ENCODE assay signal across 8 cellular contexts in the genomic region with DNA sequence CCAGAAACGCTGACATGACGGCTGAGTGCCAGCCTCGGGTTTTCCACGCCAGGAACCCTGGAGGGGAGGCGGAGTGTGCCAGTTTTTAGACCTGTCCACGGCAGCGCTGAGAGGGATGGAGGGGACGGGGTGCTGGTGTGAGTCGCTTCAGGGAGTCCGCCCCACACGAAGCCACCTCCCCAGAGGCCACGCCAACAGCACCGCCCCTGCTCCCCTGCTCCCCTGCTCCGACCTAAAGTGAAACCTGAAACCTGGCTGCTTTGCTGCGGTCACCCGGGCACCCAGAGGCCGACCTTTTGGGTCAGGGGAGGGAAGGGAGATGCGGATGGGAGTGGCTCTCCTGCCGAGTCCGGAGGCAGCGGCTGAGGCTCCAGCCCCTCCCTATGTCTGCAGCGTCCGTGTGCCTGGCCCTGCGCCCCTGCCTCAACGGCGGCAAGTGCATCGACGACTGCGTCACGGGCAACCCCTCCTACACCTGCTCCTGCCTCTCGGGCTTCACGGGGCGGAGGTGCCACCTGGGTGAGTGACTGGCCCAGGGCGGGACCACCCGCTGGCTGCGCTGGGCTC. TPM values are rescaled to one million over a fixed set of nuclear protein-coding genes. Genes with fewer than 3 reads are reported as not detected.
DNase-seq lines count a peak whose midpoint lies in the region; ATAC-seq, FAIRE-seq and TF ChIP-seq lines count a peak whose summit lies in the region.

No MANE protein-coding gene starts in this region.

- no peak for FAIRE-seq in H1 (lab: Jason Lieb, UNC)

- H4K5ac ChIP-seq in H1 (ENCODE audit: insufficient read length, low read depth, low read length): no peak overlapping the region

- 0 out of 2 replicates have a peak overlapping the region, but pooled peaks have one; percentile 25 for H2AFZ ChIP-seq in H1 (ENCODE audit: low read length)
- peak overlapping the region; percentile 61 for H2AFZ ChIP-seq in neuronal stem cell (ENCODE audit: low read length)

- H4K8ac ChIP-seq in H1 (ENCODE audit: extremely low read depth, insufficient read depth, low read length) (peak overlapping the region; percentile 80), neuronal stem cell (ENCODE audit: low read depth, low read length) (no peak overlapping the region)

- WGBS in H1 (ENCODE audit: extremely low coverage in 1 of 2, insufficient coverage in 1 of 2, insufficient read length in 1 of 2, insufficient replicate concordance in 2 of 2, low coverage in 1 of 2, low lambda C conversion rate in 2 of 2, missing lambda C conversion rate in 1 of 2), 2 experiments: 7% methylated on average over 22 of the region's 36 CpGs; no CpG with 5 or more reads in 1 of the 2 experiments
- WGBS in neuronal stem cell (ENCODE audit: extremely low coverage in 2 of 2, insufficient read length in 2 of 2, insufficient replicate concordance in 1 of 2), 2 donors: no CpG with 5 or more reads among the region's 36 CpGs
- 51 to 60% methylated on average over 7 to 36 of the region's 36 CpGs for WGBS in testis, 2 donors

- H3K14ac ChIP-seq in H1 (ENCODE audit: insufficient read length) (no peak overlapping the region), neuronal stem cell (ENCODE audit: low read length) (peak overlapping the region; percentile 94)

- H3K79me1 ChIP-seq in H1 (ENCODE audit: low read depth, low read length) (no peaks in the 10 kb centered on the region), neuronal stem cell (ENCODE audit: low read depth, low read length) (no peaks in the 10 kb centered on the region)

- H2BK15ac ChIP-seq in H1 (ENCODE audit: low read length) (peak overlapping the region; percentile 53; the same call in 1 of the 2 replicates), neuronal stem cell (ENCODE audit: low read length) (peak overlapping the region; percentile 97)

- H3K4me3 ChIP-seq in H1 (ENCODE audit: extremely low read depth in 1 of 4, insufficient read depth in 2 of 4, low read depth in 3 of 4, low read length in 4 of 4) (peak overlapping the region; percentile 25 to 69 (median 44)), neuronal stem cell (ENCODE audit: low read length in 2 of 2) (peak overlapping the region in 1 of 2 donors; percentile 74), testis (no peak overlapping the region)

- H2BK12ac ChIP-seq in H1 (ENCODE audit: low read depth, low read length) (no peak overlapping the region), neuronal stem cell (ENCODE audit: low read length) (peak overlapping the region; percentile 94)

- no peak overlapping the region for H3K23ac ChIP-seq in H1 (ENCODE audit: insufficient read length)
- H3K23ac ChIP-seq in neuronal stem cell (ENCODE audit: low read depth, low read length, poor library complexity): peak overlapping the region; percentile 85

- no peak overlapping the region for H3K27ac ChIP-seq in H1 (ENCODE audit: low read depth, low read length)
- no peak overlapping the region for H3K27ac ChIP-seq in neuronal stem cell (replicated peaks; ENCODE audit: low read length)
- no peak overlapping the region for H3K27ac ChIP-seq in testis

- H3K9me3 ChIP-seq in H1 (ENCODE audit: insufficient read depth in 2 of 2, low read depth in 1 of 2, low read length in 1 of 2) (no peaks in the 10 kb centered on the region), neuronal stem cell (replicated peaks in 1 of 2; ENCODE audit: control insufficient read depth in 2 of 2, insufficient read depth in 1 of 2, low read depth in 1 of 2, low read length in 2 of 2) (no peaks in the 10 kb centered on the region), testis (no peaks in the 10 kb centered on the region)

- H2AK5ac ChIP-seq in H1 (ENCODE audit: low read depth, low read length): no peak overlapping the region
- peak overlapping the region; percentile 81 for H2AK5ac ChIP-seq in neuronal stem cell (ENCODE audit: low read depth, low read length)

- H2BK20ac ChIP-seq in H1 (ENCODE audit: low read length): no peak overlapping the region

- H3K4me1 ChIP-seq in H1 (replicated peaks in 1 of 4; ENCODE audit: control insufficient read depth in 3 of 4, insufficient read depth in 4 of 4, low read length in 3 of 4): peaks cover 0 to 16% (median 8%) of the 10 kb centered on the region in 4 experiments; a peak in 6 of 7 replicates
- peaks cover 5 to 14% of the 10 kb centered on the region in 2 donors for H3K4me1 ChIP-seq in neuronal stem cell (ENCODE audit: control insufficient read depth in 2 of 2, insufficient read depth in 1 of 2, low read depth in 1 of 2, low read length in 2 of 2)
- H3K4me1 ChIP-seq in testis: no peaks in the 10 kb centered on the region

- POLR2A ChIA-PET in H1 (lab: Charles Lee; ENCODE audit: partially characterized antibody): no interaction called here

- H3K4me2 ChIP-seq in H1 (ENCODE audit: insufficient read depth in 1 of 2, low read depth in 2 of 2, low read length in 2 of 2): peak overlapping the region; percentile 58 to 87
- H3K4me2 ChIP-seq in neuronal stem cell (ENCODE audit: insufficient read depth, low read length, poor library complexity, severe bottlenecking): peak overlapping the region; percentile 91

- H3K27me3 ChIP-seq in H1 (replicated peaks in 1 of 4; ENCODE audit: control insufficient read depth in 3 of 4, extremely low read depth in 1 of 4, insufficient read depth in 3 of 4, low read length in 3 of 4) (peaks cover 0 to 33% (median 19%) of the 10 kb centered on the region in 4 experiments; a peak in 4 of 7 replicates), neuronal stem cell (ENCODE audit: control insufficient read depth in 3 of 3, insufficient read depth in 3 of 3, low read depth in 1 of 3, low read length in 3 of 3) (peaks cover 0 to 76% (median 24%) of the 10 kb centered on the region in 3 experiments), testis (no peaks in the 10 kb centered on the region)

- CTCF ChIA-PET in H1 (lab: Charles Lee; ENCODE audit: partially characterized antibody): no interaction called here

- no peak for TF ChIP-seq CTCF in H1 (IDR thresholded peaks at IDR 0.05; ENCODE audit: control extremely low read depth in 1 of 3, insufficient read depth in 1 of 3, low read depth in 1 of 3, low read length in 3 of 3)
- no peak for TF ChIP-seq CTCF in testis (IDR thresholded peaks at IDR 0.05)

- intact Hi-C loops in testis (cut with DNase I; ENCODE audit: low total_unique reads): no loop called here

- H3K56ac ChIP-seq in H1 (replicated peaks; ENCODE audit: insufficient read length, low read depth, low read length): no peak overlapping the region

- H3K23me2 ChIP-seq in H1 (ENCODE audit: low read depth, low read length): peaks cover 9% of the 10 kb centered on the region; the same call in 1 of the 2 replicates

- no peaks in the 10 kb centered on the region for H4K20me1 ChIP-seq in H1 (replicated peaks in 1 of 2; ENCODE audit: control insufficient read depth in 1 of 2, insufficient read depth in 2 of 2, low read length in 2 of 2)

- peak; percentile 81 for ATAC-seq in GM19372 (IDR thresholded peaks at IDR 0.05; ENCODE audit: low read depth, unreplicated experiment)
- ATAC-seq in HG03342 (IDR thresholded peaks at IDR 0.05; ENCODE audit: unreplicated experiment): peak; percentile 74

- H3K18ac ChIP-seq in H1 (ENCODE audit: extremely low read depth, low read length): peak overlapping the region; percentile 52
- H3K18ac ChIP-seq in neuronal stem cell (ENCODE audit: low read length): peak overlapping the region; percentile 95

- TF ChIP-seq EP300 in H1 (IDR thresholded peaks at IDR 0.05; ENCODE audit: borderline replicate concordance in 1 of 2, low read depth in 2 of 2, low read length in 2 of 2): no peak

- H3K36me3 ChIP-seq in H1 (ENCODE audit: control insufficient read depth in 2 of 4, insufficient read depth in 4 of 4, low read length in 3 of 4) (no peaks in the 10 kb centered on the region), neuronal stem cell (replicated peaks in 1 of 2; ENCODE audit: control insufficient read depth in 2 of 2, insufficient read depth in 2 of 2, low read length in 2 of 2) (no peaks in the 10 kb centered on the region), testis (ENCODE audit: low read depth, missing control alignments) (no peaks in the 10 kb centered on the region)

- no peak overlapping the region for H4K91ac ChIP-seq in H1 (replicated peaks; ENCODE audit: insufficient read length, low read length)
- H4K91ac ChIP-seq in neuronal stem cell (ENCODE audit: low read depth, low read length, poor library complexity): no peak overlapping the region

- no peak overlapping the region for H2BK120ac ChIP-seq in H1 (replicated peaks; ENCODE audit: low read depth, low read length)
- no peak overlapping the region for H2BK120ac ChIP-seq in neuronal stem cell (ENCODE audit: low read depth, low read length)

- no peak for TF ChIP-seq POLR2A in H1 (IDR thresholded peaks at IDR 0.05; ENCODE audit: control extremely low read depth in 1 of 2, low read depth in 2 of 2, low read length in 2 of 2)
- TF ChIP-seq POLR2A in testis (IDR thresholded peaks at IDR 0.05): no peak

- H2BK5ac ChIP-seq in H1 (ENCODE audit: low read depth, low read length): peak overlapping the region; percentile 26; the same call in 1 of the 2 replicates
- peak overlapping the region; percentile 90 for H2BK5ac ChIP-seq in neuronal stem cell (ENCODE audit: low read length)

- H3K4ac ChIP-seq in H1 (replicated peaks; ENCODE audit: insufficient read length, low read depth, low read length): no peak overlapping the region
- H3K4ac ChIP-seq in neuronal stem cell (ENCODE audit: low read length): no peak overlapping the region

- no peak overlapping the region; a peak in 1 of 7 replicates for H3K9ac ChIP-seq in H1 (replicated peaks in 1 of 4; ENCODE audit: extremely low read depth in 1 of 4, low read depth in 3 of 4, low read length in 3 of 4)
- peak overlapping the region; percentile 84 for H3K9ac ChIP-seq in neuronal stem cell (ENCODE audit: low read depth, low read length, poor library complexity)

- H3K79me2 ChIP-seq in H1 (ENCODE audit: control insufficient read depth in 1 of 2, insufficient read depth in 2 of 2, low read length in 2 of 2): no peaks in the 10 kb centered on the region

- no peak for TF ChIP-seq RAD21 in H1 (IDR thresholded peaks at IDR 0.05 in 1 of 2, conservative IDR thresholded peaks at IDR 0.05 in 1 of 2; ENCODE audit: low read depth in 2 of 2, low read length in 2 of 2)

- peak; percentile 49 to 57 for DNase-seq in activated CD4-positive, alpha-beta T cell treated with anti-CD3 and anti-CD28 coated beads for 4 hours
- DNase-seq in H1 (ENCODE audit: low read depth in 1 of 2, low spot score in 2 of 2) (peak in 1 of 2 experiments; percentile 72), neuronal stem cell (ENCODE audit: low spot score) (peak; percentile 56), testis (no peak), NOMO-1 treated with DMSO at 0.1 percent for 48 hours (lab: John Stamatoyannopoulos, UW; ENCODE audit: unreplicated experiment) (no peak), HUDEP-2 (lab: John Stamatoyannopoulos, UW; ENCODE audit: unreplicated experiment in 76 of 76) (no peak)

RNA-seq across cellular contexts. Expression of gene SNED1, which starts 38.1 kb away (rescaled TPM):
- total RNA-seq in H1 (2021; fragmentation: NEBNext Ultra II Directional; extraction: Animal tissue kit (Norgen Biotek cat#: 25700)): 1.9 and 2.4 TPM in 2 replicates
- polyA plus RNA-seq in H1 (2011; rRNA removed) (1.9 and 2.6 TPM in 2 replicates), testis (ENCODE audit: insufficient read depth, low read depth, low replicate concordance) (15.8 TPM)
- 1.7 TPM for polyA plus RNA-seq in H1 (2011; cell fraction: cytosol; rRNA removed)
- polyA plus RNA-seq in H1 (2011; cell fraction: nucleus; rRNA removed): 8.2 TPM
- 1.1 to 1.8 TPM (median 1.6 TPM) in 4 replicates for polyA plus RNA-seq in H1 (2012, experiment 1 of 2)
- 0.67 TPM for polyA plus RNA-seq in H1 (2012, experiment 2 of 2)
- 0.95 TPM for polyA plus RNA-seq in H1 (2013, experiment 1 of 2)
- polyA plus RNA-seq in H1 (2013, experiment 2 of 2): 1.0 TPM
- polyA minus RNA-seq in H1 (2011; rRNA and poly(A)+ RNA removed): 3.0 and 3.2 TPM in 2 replicates
- 5.0 TPM for polyA minus RNA-seq in H1 (2011; cell fraction: cytosol; rRNA and poly(A)+ RNA removed)
- 11.6 TPM for polyA minus RNA-seq in H1 (2011; cell fraction: nucleus; rRNA and poly(A)+ RNA removed)
- 0.14 TPM for polyA plus RNA-seq in neuronal stem cell (2013, experiment 1 of 2)
- polyA plus RNA-seq in neuronal stem cell (2013, experiment 2 of 2): 0.04 TPM
- 100 to 1,000 TPM in 1 of 2 donors, 10 to 100 TPM in 1; 82.7 to 107 TPM for total RNA-seq in testis

Comparison
In these comparisons a context has a peak if more than half of its experiments do, and no peak if none do; other contexts are left out.
1. DNase-seq: peak in activated CD4-positive, alpha-beta T cell treated with anti-CD3 and anti-CD28 coated beads for 4 hours (2 of 2) and neuronal stem cell (single experiment); none in testis (single experiment), NOMO-1 treated with DMSO at 0.1 percent for 48 hours (single experiment) and HUDEP-2 (0 of 76).
2. H3K4me3 ChIP-seq: peak in H1 (4 of 4); none in testis (0 of 2).
3. RNA of gene SNED1, which starts 38.1 kb away (total RNA-seq): 82.7 to 107 TPM in testis; 1.9 to 2.4 TPM in H1; every median in the first group is over 10 times any median in the second.